Comparison of ENCODE assay signal across 8 cellular contexts in genomic region chr4:157992038-157992706, GRCh38.
DNase-seq lines count a peak whose midpoint lies in the region; ATAC-seq, FAIRE-seq and TF ChIP-seq lines count a peak whose summit lies in the region.

No MANE protein-coding gene starts in this region.

- ATAC-seq in HG03103 (IDR thresholded peaks at IDR 0.05; ENCODE audit: low read depth, unreplicated experiment) = peak; percentile 59

- WGBS in small intestine, 3 donors = 7 to 12% (median 7%) methylated on average over 6 of the region's 6 CpGs

- in situ Hi-C loops in brain microvascular endothelial cell (cut with HindIII; ENCODE audit: low pct_ligation_motif_present, low sequenced_read_pairs) = no loop called here

- peak; percentile 4 for DNase-seq in stimulated activated CD4-positive, alpha-beta T cell treated with anti-CD3 and anti-CD28 coated beads, Interleukin-2, amount 100 ng/mL, for 4 hours (ENCODE audit: low read depth)
- DNase-seq in stimulated activated CD4-positive, alpha-beta T cell treated with anti-CD3 and anti-CD28 coated beads, Interleukin-4, amount 100 ng/mL, for 4 hours = no peak
- DNase-seq in NCI-H82 treated with DMSO at 0.1 percent for 48 hours (lab: John Stamatoyannopoulos, UW; ENCODE audit: unreplicated experiment) = peak; percentile 20
- DNase-seq in brain microvascular endothelial cell = peak; percentile 75
- DNase-seq in iPS-NIHi11 (ENCODE audit: low spot score) = peak; percentile 38
- DNase-seq in small intestine = peak; percentile 79
- DNase-seq in GM19240 (ENCODE audit: insufficient read length, low spot score) = no peak

- peak; percentile 44 for TF ChIP-seq CTCF in brain microvascular endothelial cell (IDR thresholded peaks at IDR 0.05; ENCODE audit: low read depth, low read length, missing control alignments)

- H3K36me3 ChIP-seq in brain microvascular endothelial cell (replicated peaks) = no peaks in the 10 kb centered on the region
- no peaks in the 10 kb centered on the region for H3K36me3 ChIP-seq in small intestine (ENCODE audit: control insufficient read depth in 2 of 2, insufficient read depth in 2 of 2, low read length in 2 of 2)

- H3K27me3 ChIP-seq in brain microvascular endothelial cell (replicated peaks) (no peaks in the 10 kb centered on the region), small intestine (ENCODE audit: control insufficient read depth in 2 of 2, insufficient read depth in 2 of 2, low read length in 2 of 2) (no peaks in the 10 kb centered on the region)

- no peaks in the 10 kb centered on the region for H3K4me1 ChIP-seq in small intestine (ENCODE audit: control insufficient read depth in 2 of 2, insufficient read depth in 1 of 2, low read depth in 1 of 2, low read length in 1 of 2)

- peak; percentile 94 for FAIRE-seq in small intestine (lab: Jason Lieb, UNC)

- H3K4me3 ChIP-seq in brain microvascular endothelial cell (ENCODE audit: low read depth, low read length) (peak overlapping the region; percentile 22), small intestine (ENCODE audit: low read depth in 1 of 2, low read length in 2 of 2) (no peak overlapping the region)

- no peaks in the 10 kb centered on the region for H3K9me3 ChIP-seq in small intestine (ENCODE audit: control insufficient read depth, low read depth)

- H3K27ac ChIP-seq in brain microvascular endothelial cell = no peak overlapping the region
- no peak overlapping the region for H3K27ac ChIP-seq in small intestine (ENCODE audit: low read depth in 1 of 2, low read length in 1 of 2)

Comparison
In these comparisons a context has a peak if more than half of its experiments do, and no peak if none do; other contexts are left out.
1. DNase-seq: peak in stimulated activated CD4-positive, alpha-beta T cell treated with anti-CD3 and anti-CD28 coated beads, Interleukin-2, amount 100 ng/mL, for 4 hours (single experiment), NCI-H82 treated with DMSO at 0.1 percent for 48 hours (single experiment), brain microvascular endothelial cell (single experiment), iPS-NIHi11 (single experiment) and small intestine (single experiment); none in stimulated activated CD4-positive, alpha-beta T cell treated with anti-CD3 and anti-CD28 coated beads, Interleukin-4, amount 100 ng/mL, for 4 hours (0 of 2) and GM19240 (single experiment).